ENCODE assay signal across 13 cellular contexts in genomic region chr2:54578668-54579045, GRCh38.
DNase-seq lines count a peak whose midpoint lies in the region; ATAC-seq, FAIRE-seq and TF ChIP-seq lines count a peak whose summit lies in the region.
"Had no signal": no experiment of that assay in that cellular context is flagged by ENCODE, and none has a peak within 500 bp of the region (broad histone marks: within the 10 kb centered on the region; RNA-seq: fewer than 3 reads in every experiment).

No MANE protein-coding gene starts in this region.

- H3K27ac Mint-ChIP-seq in GM23338 (no peak overlapping the region), nephron (peak overlapping the region; percentile 62 to 90 (median 78))

- CTCF ChIA-PET in GM12878 (lab: Yijun Ruan, JAX): interaction anchor here (1.1 to 5.1 kb wide), 6 partner anchors 9 to 126 kb away, joined by 4 to 48 read pairs (median 18); no protein-coding TSS in a partner anchor

- peak overlapping the region; percentile 80 to 98 (median 92); a peak in 21 of 22 replicates for H3K4me2 ChIP-seq in BLaER1 treated with 17β-estradiol and CSF1 and Interleukin-3, amounts not matched to agents 10 nM and 100 nM
- H3K4me2 ChIP-seq in GM23338 (0 out of 2 replicates have a peak overlapping the region, but pooled peaks have one; percentile 25), GM12878 (ENCODE audit: control insufficient read depth, insufficient read depth) (peak overlapping the region; percentile 85)

- H3K4me3 ChIP-seq in BLaER1 treated with 17β-estradiol and CSF1 and Interleukin-3, amounts not matched to agents 10 nM and 100 nM: peak overlapping the region in 3 of 10 experiments; percentile 32 to 54 (median 40); a peak in 5 of 20 replicates
- H3K4me3 ChIP-seq in GM23338: no peak overlapping the region
- H3K4me3 ChIP-seq in GM12878: peak overlapping the region; percentile 45; the same call in 1 of the 2 replicates
- no peak overlapping the region for H3K4me3 ChIP-seq in prostate gland
- no peak overlapping the region for H3K4me3 ChIP-seq in pancreas

- H3K27me3 ChIP-seq in BLaER1 treated with 17β-estradiol and CSF1 and Interleukin-3, amounts not matched to agents 10 nM and 100 nM: no peaks in the 10 kb centered on the region
- H3K27me3 ChIP-seq in GM23338 (ENCODE audit: insufficient read depth) (no peaks in the 10 kb centered on the region), GM12878 (replicated peaks in 1 of 2; ENCODE audit: control insufficient read depth in 2 of 2, insufficient read depth in 2 of 2, low read length in 1 of 2) (no peaks in the 10 kb centered on the region), prostate gland (replicated peaks; ENCODE audit: insufficient read depth) (no peaks in the 10 kb centered on the region), pancreas (no peaks in the 10 kb centered on the region)

- TF ChIP-seq EP300 in GM12878 (IDR thresholded peaks at IDR 0.05; ENCODE audit: borderline replicate concordance in 1 of 2, control insufficient read depth in 1 of 2, low read depth in 2 of 2, low read length in 2 of 2): no peak

- SMC1A ChIA-PET in GM12878 (lab: Charles Lee; ENCODE audit: uncharacterized antibody, unreplicated experiment): interaction anchor here (1.0 to 15.8 kb wide), 11 partner anchors 13 to 98 kb away, joined by 3 to 569 read pairs (median 8); no protein-coding TSS in a partner anchor

- H3K27ac ChIP-seq in BLaER1 treated with 17β-estradiol and CSF1 and Interleukin-3, amounts not matched to agents 10 nM and 100 nM: peak overlapping the region in 7 of 11 experiments; percentile 19 to 94 (median 76); a peak in 11 of 22 replicates
- H3K27ac ChIP-seq in GM23338 (ENCODE audit: low read depth): no peak overlapping the region
- H3K27ac ChIP-seq in GM12878 (ENCODE audit: control insufficient read depth, insufficient read depth): peak overlapping the region; percentile 95
- no peak overlapping the region for H3K27ac ChIP-seq in prostate gland
- H3K27ac ChIP-seq in pancreas: peak overlapping the region in 2 of 4 donors; percentile 64 to 86
- H3K27ac ChIP-seq: WERI-Rb-1 had no signal

- H3K9me3 ChIP-seq in BLaER1 treated with 17β-estradiol and CSF1 and Interleukin-3, amounts not matched to agents 10 nM and 100 nM (replicated peaks in 1 of 11): no peaks in the 10 kb centered on the region
- H3K9me3 ChIP-seq in GM12878 (replicated peaks; ENCODE audit: control insufficient read depth, insufficient read depth, low read length): no peaks in the 10 kb centered on the region
- no peaks in the 10 kb centered on the region for H3K9me3 ChIP-seq in prostate gland
- H3K9me3 ChIP-seq in pancreas: no peaks in the 10 kb centered on the region

- peaks cover 0 to 44% (median 25%) of the 10 kb centered on the region in 11 experiments; a peak in 15 of 22 replicates for H3K36me3 ChIP-seq in BLaER1 treated with 17β-estradiol and CSF1 and Interleukin-3, amounts not matched to agents 10 nM and 100 nM
- H3K36me3 ChIP-seq in GM23338 (ENCODE audit: insufficient read depth) (no peaks in the 10 kb centered on the region), GM12878 (ENCODE audit: control insufficient read depth in 2 of 2, insufficient read depth in 2 of 2, low read length in 1 of 2) (peaks cover 0 to 3% of the 10 kb centered on the region in 2 experiments; a peak in 2 of 4 replicates), prostate gland (no peaks in the 10 kb centered on the region), pancreas (no peaks in the 10 kb centered on the region)

- H4K20me1 ChIP-seq in BLaER1 treated with 17β-estradiol and CSF1 and Interleukin-3, amounts not matched to agents 10 nM and 100 nM: peaks cover 0 to 100% (median 96%) of the 10 kb centered on the region in 11 experiments; a peak in 16 of 22 replicates
- H4K20me1 ChIP-seq in GM23338 (replicated peaks; ENCODE audit: insufficient read depth) (peaks cover 94% of the 10 kb centered on the region), GM12878 (ENCODE audit: control insufficient read depth, insufficient read depth) (no peaks in the 10 kb centered on the region)

- no peak for ATAC-seq in GM23338
- no peak for ATAC-seq in GM12878
- ATAC-seq in pancreas: no peak
- no peak for ATAC-seq in GM21723 (IDR thresholded peaks at IDR 0.05; ENCODE audit: unreplicated experiment)
- ATAC-seq: stimulated activated naive CD8-positive, alpha-beta T cell treated with anti-CD3 and anti-CD28 coated beads, Interleukin-15, amount 100 ng/mL, for 72 hours had no signal

- no TSS peak for BruUV-seq in GM12878 (replicated peaks; lab: Mats Ljungman, UMichigan)

- H3K4me1 ChIP-seq in BLaER1 treated with 17β-estradiol and CSF1 and Interleukin-3, amounts not matched to agents 10 nM and 100 nM: peaks cover 93 to 100% (median 100%) of the 10 kb centered on the region in 10 experiments
- H3K4me1 ChIP-seq in GM23338 (ENCODE audit: insufficient read depth) (peaks cover 88% of the 10 kb centered on the region), GM12878 (ENCODE audit: control insufficient read depth, insufficient read depth, low read length) (peaks cover 86% of the 10 kb centered on the region), prostate gland (replicated peaks) (peaks cover 4% of the 10 kb centered on the region), pancreas (peaks cover 61 to 86% (median 73%) of the 10 kb centered on the region in 3 donors)

- H3K4me1 Mint-ChIP-seq in GM23338 (peaks cover 78% of the 10 kb centered on the region), nephron (peaks cover 82% of the 10 kb centered on the region)

- intact Hi-C loops in GM12878 (cut with micrococcal nuclease; ENCODE audit: unreplicated experiment) (loop anchor here (10.0 kb wide), 2 partner anchors 466 to 1036 kb away; partner anchors contain the start of gene PPP4R3B), prostate gland (cut with DNase I) (no loop called here), pancreas (cut with DNase I) (no loop called here)

- H3K9ac ChIP-seq in BLaER1 treated with 17β-estradiol and CSF1 and Interleukin-3, amounts not matched to agents 10 nM and 100 nM: peak overlapping the region in 4 of 11 experiments; percentile 61 to 74 (median 70); a peak in 7 of 22 replicates
- H3K9ac ChIP-seq in GM12878 (ENCODE audit: control insufficient read depth, insufficient read depth, low read length): peak overlapping the region; percentile 70; the same call in 1 of the 2 replicates

- no peaks in the 10 kb centered on the region for H3K9me2 ChIP-seq in GM23338 (ENCODE audit: insufficient read depth)

- H3K27me3 Mint-ChIP-seq in GM23338 (ENCODE audit: insufficient read depth, low read depth, poor library complexity) (peaks cover 2% of the 10 kb centered on the region), nephron (ENCODE audit: low read depth) (no peaks in the 10 kb centered on the region)
- H3K27me3 Mint-ChIP-seq: stimulated activated naive CD8-positive, alpha-beta T cell treated with anti-CD3 and anti-CD28 coated beads, Interleukin-15, amount 100 ng/mL, for 72 hours had no signal

- TF ChIP-seq CTCF in GM23338 (conservative IDR thresholded peaks at IDR 0.05; ENCODE audit: low read depth in 2 of 2): no peak
- TF ChIP-seq CTCF in GM12878 (IDR thresholded peaks at IDR 0.05 in 2 of 3, conservative IDR thresholded peaks at IDR 0.05 in 1 of 3; ENCODE audit: control insufficient read depth in 2 of 3, extremely low read depth in 1 of 3, insufficient read depth in 1 of 3, low read depth in 3 of 3, low read length in 3 of 3): no peak
- TF ChIP-seq CTCF in nephron (IDR thresholded peaks at IDR 0.05; ENCODE audit: unreplicated experiment in 3 of 3): no peak
- TF ChIP-seq CTCF in prostate gland (IDR thresholded peaks at IDR 0.05): no peak
- TF ChIP-seq CTCF in pancreas (IDR thresholded peaks at IDR 0.05): no peak

- POLR2A ChIA-PET in GM12878 (lab: Charles Lee): interaction anchor here (0.8 to 18.4 kb wide), 6 partner anchors 8 to 58 kb away, joined by 3 to 504 read pairs (median 28); no protein-coding TSS in a partner anchor

- no peak for TF ChIP-seq RAD21 in GM12878 (IDR thresholded peaks at IDR 0.05; ENCODE audit: insufficient read depth, low read depth, low read length)

- TF ChIP-seq POLR2A in GM12878 (IDR thresholded peaks at IDR 0.05; ENCODE audit: low read depth, low read length) (no peak), prostate gland (IDR thresholded peaks at IDR 0.05) (no peak)

- H3K4me3 Mint-ChIP-seq in GM23338 (no peak overlapping the region), nephron (no peak overlapping the region)

- RAD21 ChIA-PET in GM12878 (lab: Charles Lee; ENCODE audit: unreplicated experiment): interaction anchor here (0.7 to 5.9 kb wide), 14 partner anchors 9 to 126 kb away, joined by 3 to 178 read pairs (median 12); no protein-coding TSS in a partner anchor

- H3K9me3 Mint-ChIP-seq in GM23338 (no peaks in the 10 kb centered on the region), nephron (no peaks in the 10 kb centered on the region)

- no peak for DNase-seq in GM23338 (ENCODE audit: low spot score)
- DNase-seq in GM12878 (ENCODE audit: low read depth, low spot score): no peak
- DNase-seq in activated CD8-positive, alpha-beta memory T cell treated with anti-CD3 and anti-CD28 coated beads, Interleukin-2, amount 50 U/mL, for 48 hours: no peak
- no peak for DNase-seq in prostate gland (ENCODE audit: low spot score)
- DNase-seq in pancreas: no peak
- DNase-seq: mammary epithelial cell; NCI-H1105 treated with DMSO at 0.1 percent for 48 hours; stimulated activated CD4-positive, alpha-beta T cell treated with anti-CD3 and anti-CD28 coated beads, Interleukin-4, amount 100 ng/mL, for 24 hours; stimulated activated naive CD8-positive, alpha-beta T cell treated with anti-CD3 and anti-CD28 coated beads, Interleukin-15, amount 100 ng/mL, for 72 hours; WERI-Rb-1 had no signal

- H2AFZ ChIP-seq in GM23338 (no peak overlapping the region), GM12878 (ENCODE audit: control insufficient read depth, low read depth, low read length) (no peak overlapping the region)

- FAIRE-seq in GM12878 (lab: Jason Lieb, UNC) (no peak), pancreas (lab: Jason Lieb, UNC) (no peak)

- H3K36me3 Mint-ChIP-seq in GM23338 (ENCODE audit: low read depth) (peaks cover 4% of the 10 kb centered on the region; the same call in 1 of the 3 replicates), nephron (ENCODE audit: low read depth) (peaks cover 16% of the 10 kb centered on the region)

- no peaks in the 10 kb centered on the region for H3F3A ChIP-seq in GM23338 (replicated peaks; ENCODE audit: low read depth)

- H3K79me2 ChIP-seq in GM23338 (replicated peaks; ENCODE audit: insufficient read depth) (peaks cover 100% of the 10 kb centered on the region), GM12878 (ENCODE audit: control insufficient read depth, insufficient read depth, low read length) (peaks cover 99% of the 10 kb centered on the region)

- in situ Hi-C loops in GM12878 (cut with MboI): no loop called here

TF ChIP-seq in GM12878, 131 proteins besides CTCF, POLR2A, EP300 and RAD21 (continues in another document):
- TF ChIP-seq STAT3 (IDR thresholded peaks at IDR 0.05; ENCODE audit: low read depth, low read length): no peak
- TF ChIP-seq ZNF274 (IDR thresholded peaks at IDR 0.05; ENCODE audit: insufficient read depth, insufficient read length): no peak
- TF ChIP-seq ETV6 (conservative IDR thresholded peaks at IDR 0.05 in 1 of 2, IDR thresholded peaks at IDR 0.05 in 1 of 2; ENCODE audit: borderline replicate concordance in 1 of 2, low read depth in 1 of 2): no peak
- no peak for TF ChIP-seq BACH1 (IDR thresholded peaks at IDR 0.05; ENCODE audit: borderline replicate concordance)
- no peak for TF ChIP-seq BCL11A (IDR thresholded peaks at IDR 0.05; ENCODE audit: low read depth, low read length)

Comparison
In these comparisons a context has a peak if more than half of its experiments do, and no peak if none do; other contexts are left out.
1. H3K27ac ChIP-seq: peak in BLaER1 treated with 17β-estradiol and CSF1 and Interleukin-3, amounts not matched to agents 10 nM and 100 nM (7 of 11) and GM12878 (single experiment); none in GM23338 (single experiment) and prostate gland (0 of 2).
2. H3K4me2 ChIP-seq: peak in every context shown above with its lines; median percentile 92 in BLaER1 treated with 17β-estradiol and CSF1 and Interleukin-3, amounts not matched to agents 10 nM and 100 nM; 85 in GM12878; 25 in GM23338.